Comparison of ENCODE assay signal across 8 cellular contexts in the genomic region with DNA sequence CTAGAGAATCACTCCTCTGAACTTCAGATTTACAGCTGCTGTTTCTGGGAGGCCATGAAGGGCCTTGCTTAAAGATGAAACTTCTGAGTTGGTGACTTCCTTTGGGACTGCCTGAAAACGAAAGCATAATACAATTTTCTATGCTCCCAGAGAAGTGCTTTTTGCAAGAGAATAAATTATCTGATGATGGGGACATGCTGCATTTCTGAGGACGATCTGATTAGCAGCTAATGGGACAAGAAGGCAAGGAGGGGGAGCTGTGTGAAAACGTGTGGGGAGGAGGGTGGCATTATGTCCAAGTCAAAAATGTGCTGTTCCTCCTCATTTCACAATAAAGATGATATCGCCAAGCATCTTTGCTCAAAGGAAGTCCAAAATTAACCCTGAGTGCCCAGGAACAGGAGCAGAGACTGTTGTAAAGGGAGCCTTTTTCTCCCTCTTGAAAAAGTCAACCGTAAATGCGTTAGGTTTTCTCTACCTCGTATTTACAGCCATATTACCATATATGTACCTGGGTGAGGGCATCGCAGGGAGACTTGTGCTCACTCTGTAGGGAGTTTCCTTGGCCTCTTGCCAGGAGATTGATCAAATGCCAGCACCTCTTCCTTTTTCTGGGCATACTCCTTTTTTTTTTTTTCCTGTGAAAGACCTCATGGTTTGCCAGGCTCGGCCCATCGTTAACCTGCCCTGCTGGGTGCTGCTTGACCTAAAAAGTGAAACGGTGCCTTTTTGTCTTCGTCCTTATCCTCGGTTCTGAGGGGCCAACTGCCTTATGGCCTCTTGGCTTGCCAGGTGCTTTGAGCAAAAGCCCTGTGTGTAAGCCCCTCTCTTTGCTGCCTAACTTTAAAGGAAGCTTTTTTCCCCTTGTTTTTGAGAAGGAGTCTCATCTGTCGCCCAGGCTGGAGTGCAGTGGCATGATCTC. TPM values are rescaled to one million over a fixed set of nuclear protein-coding genes. Genes with fewer than 3 reads are reported as not detected.
DNase-seq lines count a peak whose midpoint lies in the region; FAIRE-seq and TF ChIP-seq lines count a peak whose summit lies in the region.

No MANE protein-coding gene starts in this region.

- H3K9me1 ChIP-seq in endothelial cell of umbilical vein (replicated peaks; ENCODE audit: control insufficient read depth, extremely low read depth, insufficient read depth, low read length) = no peaks in the 10 kb centered on the region

- H3K79me2 ChIP-seq in endothelial cell of umbilical vein (ENCODE audit: control insufficient read depth, insufficient read depth, low read length) = no peaks in the 10 kb centered on the region

- 16 to 18% methylated on average over 14 of the region's 14 CpGs for WGBS in sigmoid colon, 2 donors

- FAIRE-seq in endothelial cell of umbilical vein (lab: Jason Lieb, UNC) = no peak

- H3K9me3 ChIP-seq in endothelial cell of umbilical vein (replicated peaks; ENCODE audit: control insufficient read depth, insufficient read depth, low read length) (no peaks in the 10 kb centered on the region), sigmoid colon (no peaks in the 10 kb centered on the region)

- POLR2A ChIA-PET in endothelial cell of umbilical vein (lab: Charles Lee) = interaction anchor here (1.8 kb wide), 1 partner anchor 12 kb away, joined by 12 read pairs; the partner anchor contains the start of gene ITPR1

- no peak overlapping the region for H3K27ac ChIP-seq in endothelial cell of umbilical vein (ENCODE audit: insufficient read depth, low read depth, low read length)
- peak overlapping the region; percentile 82 to 90 (median 84) for H3K27ac ChIP-seq in sigmoid colon

- CTCF ChIA-PET in endothelial cell of umbilical vein (lab: Charles Lee) = interaction anchor here (0.8 to 1.6 kb wide), 4 partner anchors 9 to 154 kb away, joined by 3 to 10 read pairs (median 5); no protein-coding TSS in a partner anchor

- H3K27me3 ChIP-seq in endothelial cell of umbilical vein (ENCODE audit: control insufficient read depth in 2 of 2, insufficient read depth in 2 of 2, low read length in 2 of 2) = no peaks in the 10 kb centered on the region
- no peaks in the 10 kb centered on the region for H3K27me3 ChIP-seq in sigmoid colon

- TF ChIP-seq POLR2A in endothelial cell of umbilical vein (IDR thresholded peaks at IDR 0.05; ENCODE audit: low read depth, low read length) (no peak), sigmoid colon (IDR thresholded peaks at IDR 0.05) (no peak)

- intact Hi-C loops in endothelial cell of umbilical vein (cut with micrococcal nuclease) = loop anchor here (1.0 kb wide), 1 partner anchor 10 kb away; no protein-coding TSS in a partner anchor
- intact Hi-C loops in sigmoid colon (cut with DNase I) = no loop called here

- H3K4me3 ChIP-seq in endothelial cell of umbilical vein (replicated peaks in 1 of 3; ENCODE audit: insufficient read depth in 1 of 3, low read depth in 1 of 3, low read length in 3 of 3) (no peak overlapping the region), sigmoid colon (peak overlapping the region; percentile 3 to 38 (median 26))

- H3K4me2 ChIP-seq in endothelial cell of umbilical vein (ENCODE audit: insufficient read depth, low read length) = no peak overlapping the region

- H3K4me1 ChIP-seq in endothelial cell of umbilical vein (ENCODE audit: control insufficient read depth, extremely low read depth, insufficient read depth, low read length) (peaks cover 3% of the 10 kb centered on the region), sigmoid colon (peaks cover 0 to 49% (median 42%) of the 10 kb centered on the region in 4 donors)

- DNase-seq in SIG-M5 treated with dmso at 0.1 percent for 504 hours (lab: John Stamatoyannopoulos, UW; ENCODE audit: unreplicated experiment) (peak; percentile 49), SIG-M5 (lab: John Stamatoyannopoulos, UW) (no peak), T-helper 22 cell (ENCODE audit: low read depth) (peak; percentile 8), endothelial cell of umbilical vein (ENCODE audit: low read depth, low spot score) (no peak), sigmoid colon (peak; percentile 75), NCI-H2081 treated with DMSO at 0.1 percent for 48 hours (lab: John Stamatoyannopoulos, UW) (no peak), A172 (ENCODE audit: low spot score) (no peak), HuH-7 (ENCODE audit: low spot score) (no peak)

- TF ChIP-seq EP300 in sigmoid colon (IDR thresholded peaks at IDR 0.05) = no peak

- peak overlapping the region; percentile 45 for H2AFZ ChIP-seq in endothelial cell of umbilical vein (ENCODE audit: low read depth, low read length)

- H3K36me3 ChIP-seq in endothelial cell of umbilical vein (ENCODE audit: control insufficient read depth in 2 of 2, extremely low read depth in 1 of 2, insufficient read depth in 2 of 2, low read length in 2 of 2) (no peaks in the 10 kb centered on the region), sigmoid colon (peaks cover 0 to 28% (median 0%) of the 10 kb centered on the region in 4 donors)

- no peak overlapping the region for H3K9ac ChIP-seq in endothelial cell of umbilical vein (replicated peaks; ENCODE audit: extremely low read depth, insufficient read depth, low read length)

- dilution Hi-C loops in endothelial cell of umbilical vein (cut with MboI; ENCODE audit: extremely low pct_ligation_motif_present, low sequenced_read_pairs) = no loop called here

- TF ChIP-seq CTCF in endothelial cell of umbilical vein (IDR thresholded peaks at IDR 0.05; ENCODE audit: extremely low read depth in 1 of 2, insufficient read depth in 1 of 2, low read depth in 1 of 2, low read length in 2 of 2) (no peak), sigmoid colon (IDR thresholded peaks at IDR 0.05) (no peak)

- H4K20me1 ChIP-seq in endothelial cell of umbilical vein (replicated peaks; ENCODE audit: control insufficient read depth, extremely low read depth, insufficient read depth, low read length) = no peaks in the 10 kb centered on the region

- no TSS peak for BruUV-seq in endothelial cell of umbilical vein (replicated peaks; lab: Mats Ljungman, UMichigan)

TF ChIP-seq in endothelial cell of umbilical vein, 7 proteins besides CTCF, POLR2A, EP300 and RAD21:
- no peak for TF ChIP-seq EZH2 (IDR thresholded peaks at IDR 0.05; ENCODE audit: borderline replicate concordance, low read depth, low read length, severe bottlenecking)

RNA-seq across cellular contexts. Expression of gene ITPR1, which starts 11.5 kb away (rescaled TPM):
- total RNA-seq in endothelial cell of umbilical vein = 16.1 and 18.0 TPM in 2 replicates
- 3.2 and 5.1 TPM in 2 replicates for polyA plus RNA-seq in endothelial cell of umbilical vein
- 5.5 and 5.9 TPM in 2 replicates for polyA plus RNA-seq in endothelial cell of umbilical vein (2011; cell fraction: cytosol; rRNA removed)
- polyA plus RNA-seq in endothelial cell of umbilical vein (2011; cell fraction: nucleus; rRNA removed) = 16.2 and 19.6 TPM in 2 replicates
- polyA plus RNA-seq in endothelial cell of umbilical vein (2012) = 7.3 and 8.4 TPM in 2 replicates
- 31.9 and 37.1 TPM in 2 replicates for polyA minus RNA-seq in endothelial cell of umbilical vein
- 188 TPM for polyA minus RNA-seq in endothelial cell of umbilical vein (2011; cell fraction: cytosol; rRNA and poly(A)+ RNA removed)
- polyA minus RNA-seq in endothelial cell of umbilical vein (2011; cell fraction: nucleus; rRNA and poly(A)+ RNA removed) = 68.1 and 70.9 TPM in 2 replicates
- total RNA-seq in sigmoid colon = 100 to 1,000 TPM; 111 to 206 (median 134) TPM
- polyA plus RNA-seq in sigmoid colon = 10 to 100 TPM in 1 of 3 donors, 1 to 10 TPM in 2; 1.4 to 20.0 (median 4.2) TPM
- 4.0 and 7.6 TPM in 2 replicates for total RNA-seq in A172 (2014; rRNA removed; shearing (Covaris generic))

RNA-seq across cellular contexts. Expression of gene SUMF1, which starts 37.5 kb away (rescaled TPM):
- 26.6 and 31.5 TPM in 2 replicates for total RNA-seq in endothelial cell of umbilical vein
- 46.8 and 52.2 TPM in 2 replicates for polyA plus RNA-seq in endothelial cell of umbilical vein
- polyA plus RNA-seq in endothelial cell of umbilical vein (2011; cell fraction: cytosol; rRNA removed) = 31.8 and 34.5 TPM in 2 replicates
- polyA plus RNA-seq in endothelial cell of umbilical vein (2011; cell fraction: nucleus; rRNA removed) = 18.1 and 19.8 TPM in 2 replicates
- 27.8 and 28.8 TPM in 2 replicates for polyA plus RNA-seq in endothelial cell of umbilical vein (2012)
- polyA minus RNA-seq in endothelial cell of umbilical vein = 34.7 and 45.9 TPM in 2 replicates
- 11.6 TPM for polyA minus RNA-seq in endothelial cell of umbilical vein (2011; cell fraction: cytosol; rRNA and poly(A)+ RNA removed)
- polyA minus RNA-seq in endothelial cell of umbilical vein (2011; cell fraction: nucleus; rRNA and poly(A)+ RNA removed) = 26.6 and 28.3 TPM in 2 replicates
- total RNA-seq in sigmoid colon = 10 to 100 TPM; 20.2 to 57.4 (median 31.0) TPM
- 10 to 100 TPM in 2 of 3 donors, 1 to 10 TPM in 1; 8.4 to 23.3 (median 12.9) TPM for polyA plus RNA-seq in sigmoid colon
- total RNA-seq in A172 (2014; rRNA removed; shearing (Covaris generic)) = 77.4 and 87.0 TPM in 2 replicates

Comparison
In these comparisons a context has a peak if more than half of its experiments do, and no peak if none do; other contexts are left out.
1. DNase-seq: peak in SIG-M5 treated with dmso at 0.1 percent for 504 hours (single experiment), T-helper 22 cell (single experiment) and sigmoid colon (single experiment); none in SIG-M5 (single experiment), endothelial cell of umbilical vein (single experiment), NCI-H2081 treated with DMSO at 0.1 percent for 48 hours (single experiment), A172 (single experiment) and HuH-7 (single experiment).
2. H3K4me3 ChIP-seq: peak in sigmoid colon (4 of 4); none in endothelial cell of umbilical vein (0 of 3).